8 cellular contexts compared by ENCODE assay signal in the genomic region with DNA sequence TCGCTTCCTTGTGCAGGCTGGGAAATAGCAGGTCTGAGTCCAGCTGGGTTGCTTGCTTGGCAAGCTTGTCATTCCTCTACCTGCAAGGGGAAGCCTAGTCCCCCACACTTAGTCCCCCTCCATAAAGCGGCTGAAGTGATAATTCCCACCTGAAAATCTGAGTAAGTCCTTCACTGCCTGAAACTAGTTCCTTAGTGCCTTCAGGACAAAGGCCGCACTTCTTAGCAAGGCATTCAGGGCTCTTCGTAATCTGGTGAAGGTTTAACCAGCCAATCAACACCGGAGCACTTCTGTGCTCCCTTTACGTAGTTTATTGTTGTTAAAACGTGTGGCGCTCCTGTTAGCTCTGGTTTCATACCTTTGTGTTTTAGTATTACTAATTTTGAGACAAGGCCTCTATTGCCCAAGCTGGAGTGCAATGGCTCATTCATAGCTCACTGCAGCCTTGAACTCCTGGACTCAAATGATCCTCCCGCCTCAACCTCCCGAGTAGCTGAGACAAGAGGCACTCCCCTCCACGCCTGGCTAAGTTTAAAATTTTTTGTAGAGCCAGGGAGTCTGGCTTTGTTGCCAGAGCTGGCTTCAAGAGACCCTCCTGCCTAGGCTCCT. TPM values are rescaled to one million over a fixed set of nuclear protein-coding genes. Genes with fewer than 3 reads are reported as not detected.
DNase-seq lines count a peak whose midpoint lies in the region; TF ChIP-seq lines count a peak whose summit lies in the region.

No MANE protein-coding gene starts in this region.

- H3K36me3 ChIP-seq in tibial artery = no peaks in the 10 kb centered on the region

- CTCF ChIA-PET in activated naive CD4-positive, alpha-beta T cell treated with anti-CD3 and anti-CD28 coated beads, Interleukin-2, amount 10 ng/mL, durations not matched to agents 7 days and 5 days (lab: Charles Lee) = interaction anchor here (0.6 to 2.5 kb wide), 5 partner anchors 10 to 77 kb away, joined by 3 to 14 read pairs (median 3); a partner anchor contains a TSS

- H3K27ac ChIP-seq in layer of hippocampus (ENCODE audit: low read depth, low read length) (peak overlapping the region; percentile 95), tibial artery (peak overlapping the region; percentile 94 to 99)

- H3K9me3 Mint-ChIP-seq in activated naive CD4-positive, alpha-beta T cell treated with anti-CD3 and anti-CD28 coated beads, Interleukin-2, amount 10 ng/mL, durations not matched to agents 7 days and 5 days = no peaks in the 10 kb centered on the region
- no peaks in the 10 kb centered on the region for H3K9me3 Mint-ChIP-seq in activated naive CD8-positive, alpha-beta T cell treated with anti-CD3 and anti-CD28 coated beads for 36 hours

- H3K9me3 ChIP-seq in tibial artery = no peaks in the 10 kb centered on the region

- peaks cover 0 to 52% (median 35%) of the 10 kb centered on the region in 4 donors for H3K4me1 ChIP-seq in tibial artery

- peak overlapping the region; percentile 98 for H3K27ac Mint-ChIP-seq in activated naive CD4-positive, alpha-beta T cell treated with anti-CD3 and anti-CD28 coated beads, Interleukin-2, amount 10 ng/mL, durations not matched to agents 7 days and 5 days
- peak overlapping the region; percentile 93 for H3K27ac Mint-ChIP-seq in activated naive CD8-positive, alpha-beta T cell treated with anti-CD3 and anti-CD28 coated beads for 36 hours

- no peaks in the 10 kb centered on the region for H3K27me3 Mint-ChIP-seq in activated naive CD4-positive, alpha-beta T cell treated with anti-CD3 and anti-CD28 coated beads, Interleukin-2, amount 10 ng/mL, durations not matched to agents 7 days and 5 days
- H3K27me3 Mint-ChIP-seq in activated naive CD8-positive, alpha-beta T cell treated with anti-CD3 and anti-CD28 coated beads for 36 hours = no peaks in the 10 kb centered on the region

- intact Hi-C loops in tibial artery (cut with DNase I; ENCODE audit: low total_unique reads) = no loop called here

- H3K36me3 Mint-ChIP-seq in activated naive CD4-positive, alpha-beta T cell treated with anti-CD3 and anti-CD28 coated beads, Interleukin-2, amount 10 ng/mL, durations not matched to agents 7 days and 5 days = peaks cover 1% of the 10 kb centered on the region
- H3K36me3 Mint-ChIP-seq in activated naive CD8-positive, alpha-beta T cell treated with anti-CD3 and anti-CD28 coated beads for 36 hours = no peaks in the 10 kb centered on the region

- H3K4me3 ChIP-seq in tibial artery = peak overlapping the region; percentile 82 to 98

- no peaks in the 10 kb centered on the region for H3K27me3 ChIP-seq in layer of hippocampus (ENCODE audit: control insufficient read depth, insufficient read depth, low read length)
- no peaks in the 10 kb centered on the region for H3K27me3 ChIP-seq in tibial artery

- H3K4me1 Mint-ChIP-seq in activated naive CD4-positive, alpha-beta T cell treated with anti-CD3 and anti-CD28 coated beads, Interleukin-2, amount 10 ng/mL, durations not matched to agents 7 days and 5 days = peaks cover 31% of the 10 kb centered on the region
- peaks cover 22% of the 10 kb centered on the region for H3K4me1 Mint-ChIP-seq in activated naive CD8-positive, alpha-beta T cell treated with anti-CD3 and anti-CD28 coated beads for 36 hours

- peak overlapping the region; percentile 97 for H3K4me3 Mint-ChIP-seq in activated naive CD4-positive, alpha-beta T cell treated with anti-CD3 and anti-CD28 coated beads, Interleukin-2, amount 10 ng/mL, durations not matched to agents 7 days and 5 days
- H3K4me3 Mint-ChIP-seq in activated naive CD8-positive, alpha-beta T cell treated with anti-CD3 and anti-CD28 coated beads for 36 hours = peak overlapping the region; percentile 97

- TF ChIP-seq CTCF in tibial artery (IDR thresholded peaks at IDR 0.05) = no peak

- no peak for DNase-seq in activated naive CD4-positive, alpha-beta T cell treated with anti-CD3 and anti-CD28 coated beads, Interleukin-2, amount 10 ng/mL, durations not matched to agents 7 days and 5 days
- no peak for DNase-seq in activated naive CD4-positive, alpha-beta T cell treated with Interleukin-2 at 50 U/mL for 16 hours
- no peak for DNase-seq in activated naive CD8-positive, alpha-beta T cell treated with anti-CD3 and anti-CD28 coated beads for 36 hours
- DNase-seq in tibial artery = no peak
- DNase-seq in SIG-M5 (lab: John Stamatoyannopoulos, UW) = no peak
- no peak for DNase-seq in NCI-H69 (lab: John Stamatoyannopoulos, UW)
- DNase-seq in cerebellar nuclear complex (lab: John Stamatoyannopoulos, UW) = no peak

RNA-seq across cellular contexts. Expression of a gene that starts 0.8 kb away (rescaled TPM):
- 10 to 100 TPM in 1 of 2 experiments, 1 to 10 TPM in 1; 9.9 to 10.6 TPM for total RNA-seq in activated naive CD8-positive, alpha-beta T cell treated with anti-CD3 and anti-CD28 coated beads for 36 hours

RNA-seq across cellular contexts. Expression of a gene that starts 9.2 kb away (rescaled TPM):
- not detected for total RNA-seq in activated naive CD8-positive, alpha-beta T cell treated with anti-CD3 and anti-CD28 coated beads for 36 hours

RNA-seq across cellular contexts. Expression of a gene that starts 21.0 kb away (rescaled TPM):
- 100 to 1,000 TPM in 1 of 2 experiments, 10 to 100 TPM in 1; 99.6 to 102 TPM for total RNA-seq in activated naive CD8-positive, alpha-beta T cell treated with anti-CD3 and anti-CD28 coated beads for 36 hours

RNA-seq across cellular contexts. Expression of a gene that starts 37.8 kb away (rescaled TPM):
- 1 to 10 TPM; 6.2 to 6.8 TPM for total RNA-seq in activated naive CD8-positive, alpha-beta T cell treated with anti-CD3 and anti-CD28 coated beads for 36 hours

RNA-seq across cellular contexts. Expression of a gene that starts 42.8 kb away (rescaled TPM):
- 100 to 1,000 TPM; 220 to 235 TPM for total RNA-seq in activated naive CD8-positive, alpha-beta T cell treated with anti-CD3 and anti-CD28 coated beads for 36 hours
